30 cellular contexts compared by ENCODE assay signal in genomic region chr4:14361084-14361483, GRCh38.
"Had no signal": no experiment of that assay in that cellular context is flagged by ENCODE, and none has a peak within 500 bp of the region (broad histone marks: within the 10 kb centered on the region; RNA-seq: fewer than 3 reads in every experiment).

No MANE protein-coding gene starts in this region.

- H3K36me3 Mint-ChIP-seq: mesothelial cell of epicardium; naive B cell; natural killer cell treated with Interleukin-12 subunit alpha and Interleukin-12 subunit beta and Interleukin-15 and Interleukin-18, amount 100 ng/mL, for 72 hours; stimulated activated effector memory CD8-positive, alpha-beta T cell treated with anti-CD3 and anti-CD28 coated beads, Interleukin-12 subunit alpha, Interleukin-12 subunit beta, amount 100 ng/mL, for 72 hours; type B pancreatic cell had no signal

- H3K4me3 Mint-ChIP-seq: central memory CD8-positive, alpha-beta T cell; dendritic cell treated with granulocyte-macrophage colony-stimulating factor and Interleukin-4, amounts not matched to agents 40 ng/mL and 50 ng/mL, for 4 days; mesothelial cell of epicardium; naive B cell; natural killer cell treated with Interleukin-12 subunit alpha and Interleukin-12 subunit beta and Interleukin-15 and Interleukin-18, amount 100 ng/mL, for 72 hours; neural crest cell; stimulated activated effector memory CD8-positive, alpha-beta T cell treated with anti-CD3 and anti-CD28 coated beads, Interleukin-12 subunit alpha, Interleukin-12 subunit beta, amount 100 ng/mL, for 72 hours; type B pancreatic cell had no signal

- H3K4me1 ChIP-seq: colonic mucosa, esophagus muscularis mucosa, heart right ventricle, pancreas, right atrium auricular region, sigmoid colon, stomach, testis, tibial artery had no signal

- H3K4me3 ChIP-seq: colonic mucosa, esophagus muscularis mucosa, heart right ventricle, lung, mucosa of descending colon, pancreas, right atrium auricular region, sigmoid colon, stomach, testis, tibial artery had no signal

- H3K27ac ChIP-seq: colonic mucosa, esophagus muscularis mucosa, heart right ventricle, neutrophil, pancreas, right atrium auricular region, sigmoid colon, stomach, testis, tibial artery had no signal

- H3K9me3 ChIP-seq: colonic mucosa, esophagus muscularis mucosa, heart right ventricle, mucosa of descending colon, neutrophil, pancreas, right atrium auricular region, sigmoid colon, stomach, testis, tibial artery had no signal

- H3K27ac Mint-ChIP-seq: dendritic cell treated with granulocyte-macrophage colony-stimulating factor and Interleukin-4, amounts not matched to agents 40 ng/mL and 50 ng/mL, for 4 days; mesothelial cell of epicardium; naive B cell; natural killer cell treated with Interleukin-12 subunit alpha and Interleukin-12 subunit beta and Interleukin-15 and Interleukin-18, amount 100 ng/mL, for 72 hours; stimulated activated effector memory CD8-positive, alpha-beta T cell treated with anti-CD3 and anti-CD28 coated beads, Interleukin-12 subunit alpha, Interleukin-12 subunit beta, amount 100 ng/mL, for 72 hours; type B pancreatic cell had no signal

- H3K27me3 ChIP-seq: colonic mucosa, esophagus muscularis mucosa, heart right ventricle, neutrophil, pancreas, right atrium auricular region, sigmoid colon, stomach, testis, tibial artery had no signal

- H3K36me3 ChIP-seq: colonic mucosa, esophagus muscularis mucosa, heart right ventricle, neutrophil, pancreas, right atrium auricular region, sigmoid colon, stomach, tibial artery had no signal

- H3K4me1 Mint-ChIP-seq: central memory CD8-positive, alpha-beta T cell; mesothelial cell of epicardium; neural crest cell; stimulated activated effector memory CD8-positive, alpha-beta T cell treated with anti-CD3 and anti-CD28 coated beads, Interleukin-12 subunit alpha, Interleukin-12 subunit beta, amount 100 ng/mL, for 72 hours had no signal

- DNase-seq: colonic mucosa; effector CD8-positive, alpha-beta T cell; foreskin melanocyte; glutamatergic neuron; heart right ventricle; kidney; mesenchymal stem cell; mucosa of descending colon; naive B cell; pancreas; sigmoid colon; stimulated activated CD4-positive, alpha-beta T cell treated with anti-CD3 and anti-CD28 coated beads, Interleukin-2, amount 100 ng/mL, for 24 hours; stimulated activated CD4-positive, alpha-beta T cell treated with anti-CD3 and anti-CD28 coated beads, Interleukin-4, amount 100 ng/mL, for 24 hours; stimulated activated naive CD4-positive, alpha-beta T cell treated with Interleukin-2 at 50 U/mL for 16 hours; stomach; testis; tibial artery had no signal

- H3K9me3 Mint-ChIP-seq: mesothelial cell of epicardium; naive B cell; stimulated activated effector memory CD8-positive, alpha-beta T cell treated with anti-CD3 and anti-CD28 coated beads, Interleukin-12 subunit alpha, Interleukin-12 subunit beta, amount 100 ng/mL, for 72 hours; type B pancreatic cell had no signal

- FAIRE-seq: endothelial cell of umbilical vein, kidney, pancreas had no signal

- ATAC-seq: heart right ventricle; left lobe of liver; mucosa of descending colon; natural killer cell treated with Interleukin-12 subunit alpha and Interleukin-12 subunit beta and Interleukin-15 and Interleukin-18, amount 100 ng/mL, for 72 hours; pancreas; stimulated activated effector memory CD8-positive, alpha-beta T cell treated with anti-CD3 and anti-CD28 coated beads, Interleukin-12 subunit alpha, Interleukin-12 subunit beta, amount 100 ng/mL, for 72 hours had no signal

- H3K27me3 Mint-ChIP-seq: central memory CD8-positive, alpha-beta T cell; dendritic cell treated with granulocyte-macrophage colony-stimulating factor and Interleukin-4, amounts not matched to agents 40 ng/mL and 50 ng/mL, for 4 days; naive B cell; natural killer cell treated with Interleukin-12 subunit alpha and Interleukin-12 subunit beta and Interleukin-15 and Interleukin-18, amount 100 ng/mL, for 72 hours; type B pancreatic cell had no signal
